ENCODE assay signal across 2 cellular contexts in the genomic region with DNA sequence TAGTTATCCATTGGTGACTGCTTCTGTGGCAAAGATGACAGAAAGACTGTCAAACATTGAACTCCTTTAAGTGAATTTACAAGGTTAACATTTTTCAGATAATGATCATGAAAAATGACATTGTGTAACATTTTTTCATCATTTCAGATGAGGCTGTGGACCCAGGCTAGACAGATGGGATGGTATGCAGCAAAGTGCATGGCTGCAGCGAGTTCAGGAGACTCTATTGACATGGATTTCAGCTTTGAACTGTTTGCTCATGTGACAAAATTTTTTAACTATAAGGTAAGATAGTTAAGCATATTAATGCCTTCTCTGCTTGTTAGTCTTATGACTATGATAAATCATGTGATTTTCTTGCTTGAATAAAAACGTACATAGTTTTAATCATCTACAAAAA. TPM values are rescaled to one million over a fixed set of nuclear protein-coding genes. Genes with fewer than 3 reads are reported as not detected.
"Had no signal": no experiment of that assay in that cellular context is flagged by ENCODE, and none has a peak within 500 bp of the region (broad histone marks: within the 10 kb centered on the region; RNA-seq: fewer than 3 reads in every experiment).

No MANE protein-coding gene starts in this region.

RNA-seq across cellular contexts. Expression of a gene that starts 58.8 kb away (rescaled TPM):
- total RNA-seq: HT-29 had no signal
- polyA plus RNA-seq: SK-N-SH had no signal
